16 cellular contexts compared by ENCODE assay signal in the genomic region with DNA sequence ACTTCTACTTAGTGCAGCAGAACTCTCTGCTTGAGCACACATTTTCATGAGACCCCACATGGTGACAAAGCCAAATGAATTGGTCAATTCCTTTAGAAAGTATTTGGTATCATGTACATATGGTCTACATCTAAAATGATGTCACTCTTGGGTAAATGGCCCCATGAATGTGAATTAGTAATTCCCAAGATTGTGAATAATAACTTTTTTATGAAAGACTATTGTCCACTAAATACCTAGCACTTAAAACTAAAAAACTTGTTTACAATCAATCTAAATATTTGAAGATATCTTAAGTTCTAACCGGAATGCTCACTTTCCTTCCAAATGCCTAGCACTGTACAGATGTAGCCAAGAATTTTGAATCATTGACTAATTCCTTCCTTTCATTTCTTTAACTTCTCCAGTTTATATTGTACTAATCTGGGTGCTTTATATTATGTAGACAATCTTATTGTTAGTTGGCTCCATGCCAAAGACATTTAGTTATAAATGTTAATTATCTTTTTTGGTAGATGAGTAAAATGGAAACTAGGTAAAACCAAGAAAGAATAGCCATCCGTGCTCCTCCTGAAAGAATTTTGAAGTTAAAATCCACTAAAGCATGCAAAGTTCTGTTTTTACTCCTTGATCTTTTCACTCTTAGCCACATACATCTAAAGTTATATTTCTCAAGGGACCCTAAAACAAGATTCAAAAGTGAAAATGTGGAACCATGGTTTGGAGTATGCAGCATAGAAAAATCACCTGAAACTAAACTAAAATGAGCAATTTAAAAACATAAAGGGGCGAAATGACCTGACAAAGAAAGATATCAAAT.
A peak's percentile ranks its signal among the peaks of the same experiment; 100 is the strongest.
DNase-seq lines count a peak whose midpoint lies in the region; ATAC-seq and FAIRE-seq lines count a peak whose summit lies in the region.
"Had no signal": no experiment of that assay in that cellular context is flagged by ENCODE, and none has a peak within 500 bp of the region (broad histone marks: within the 10 kb centered on the region; RNA-seq: fewer than 3 reads in every experiment).

No MANE protein-coding gene starts in this region.

- no peaks in the 10 kb centered on the region for H3K4me1 Mint-ChIP-seq in T-helper 2 cell treated with Interferon-gamma antibody and Interleukin-4, amounts not matched to agents 5 μg/mL and 100 μg/mL, for 36 hours (ENCODE audit: low read depth)

- H3K27ac ChIP-seq in small intestine (ENCODE audit: low read depth in 1 of 2, low read length in 1 of 2): no peak overlapping the region
- H3K27ac ChIP-seq: C4-2B had no signal

- H3K4me3 Mint-ChIP-seq in T-helper 2 cell treated with Interferon-gamma antibody and Interleukin-4, amounts not matched to agents 5 μg/mL and 100 μg/mL, for 36 hours: no peak overlapping the region
- H3K4me3 Mint-ChIP-seq: activated T-helper 1 cell treated with anti-CD3 and anti-CD28 coated beads, Interleukin-12 subunit alpha, Interleukin-12 subunit beta, Interleukin-2, Interleukin-4 antibody, amounts not matched to agents 30 ng/mL and 10 ng/mL and 1 ng/mL, durations not matched to agents 14 hours and 24 hours and 36 hours; naive thymus-derived CD8-positive, alpha-beta T cell had no signal

- ATAC-seq in GM18861 (IDR thresholded peaks at IDR 0.05; ENCODE audit: unreplicated experiment) (peak; percentile 55), HG02852 (IDR thresholded peaks at IDR 0.05; ENCODE audit: unreplicated experiment) (peak; percentile 65)
- no peak for ATAC-seq in activated CD4-positive, CD25-positive, alpha-beta regulatory T cell treated with anti-CD3 and anti-CD28 coated beads, Interleukin-2, amount 50 U/mL, for 24 hours
- ATAC-seq: naive thymus-derived CD8-positive, alpha-beta T cell had no signal

- H3K9me3 Mint-ChIP-seq in T-helper 2 cell treated with Interferon-gamma antibody and Interleukin-4, amounts not matched to agents 5 μg/mL and 100 μg/mL, for 36 hours: no peaks in the 10 kb centered on the region
- H3K9me3 Mint-ChIP-seq: activated T-helper 1 cell treated with anti-CD3 and anti-CD28 coated beads, Interleukin-12 subunit alpha, Interleukin-12 subunit beta, Interleukin-2, Interleukin-4 antibody, amounts not matched to agents 30 ng/mL and 10 ng/mL and 1 ng/mL, durations not matched to agents 14 hours and 24 hours and 36 hours had no signal

- H3K36me3 Mint-ChIP-seq in T-helper 2 cell treated with Interferon-gamma antibody and Interleukin-4, amounts not matched to agents 5 μg/mL and 100 μg/mL, for 36 hours (ENCODE audit: low read depth): no peaks in the 10 kb centered on the region
- H3K36me3 Mint-ChIP-seq: naive thymus-derived CD8-positive, alpha-beta T cell had no signal

- no peak overlapping the region for H3K4me3 ChIP-seq in small intestine (ENCODE audit: low read depth in 1 of 2, low read length in 2 of 2)
- H3K4me3 ChIP-seq: vagina had no signal

- FAIRE-seq in small intestine (lab: Jason Lieb, UNC): peak; percentile 72

- H3K27me3 Mint-ChIP-seq in T-helper 2 cell treated with Interferon-gamma antibody and Interleukin-4, amounts not matched to agents 5 μg/mL and 100 μg/mL, for 36 hours (ENCODE audit: low read depth): peaks cover 4% of the 10 kb centered on the region

- no peaks in the 10 kb centered on the region for H3K9me3 ChIP-seq in small intestine (ENCODE audit: control insufficient read depth, low read depth)
- H3K9me3 ChIP-seq: vagina had no signal

- H3K27me3 ChIP-seq in small intestine (ENCODE audit: control insufficient read depth in 2 of 2, insufficient read depth in 2 of 2, low read length in 2 of 2): no peaks in the 10 kb centered on the region
- H3K27me3 ChIP-seq: vagina had no signal

- WGBS in small intestine, 3 donors: 60 to 74% (median 71%) methylated on average over 3 of the region's 3 CpGs

- H3K4me1 ChIP-seq in small intestine (ENCODE audit: control insufficient read depth in 2 of 2, insufficient read depth in 1 of 2, low read depth in 1 of 2, low read length in 1 of 2): peaks cover 0 to 2% of the 10 kb centered on the region in 2 donors

- peak; percentile 47 for DNase-seq in amniotic epithelial cell (ENCODE audit: low read depth)
- no peak for DNase-seq in small intestine
- no peak for DNase-seq in SIG-M5 (lab: John Stamatoyannopoulos, UW)
- no peak for DNase-seq in activated T-cell treated with anti-CD3 and anti-CD28 coated beads, Interleukin-2, amount 50 U/mL, for 48 hours
- DNase-seq in T-helper 2 cell treated with Interferon-gamma antibody and Interleukin-4, amounts not matched to agents 5 μg/mL and 100 μg/mL, for 36 hours (ENCODE audit: low spot score): no peak
- DNase-seq: amygdala; cortex of kidney; naive thymus-derived CD8-positive, alpha-beta T cell; NCI-H187 treated with DMSO at 0.1 percent for 48 hours; stimulated activated CD4-positive, alpha-beta T cell treated with anti-CD3 and anti-CD28 coated beads, Interleukin-4, amount 100 ng/mL, for 1 hour had no signal

- no peaks in the 10 kb centered on the region for H3K36me3 ChIP-seq in small intestine (ENCODE audit: control insufficient read depth in 2 of 2, insufficient read depth in 2 of 2, low read length in 2 of 2)
- H3K36me3 ChIP-seq: vagina had no signal

- no peak overlapping the region for H3K27ac Mint-ChIP-seq in T-helper 2 cell treated with Interferon-gamma antibody and Interleukin-4, amounts not matched to agents 5 μg/mL and 100 μg/mL, for 36 hours
- H3K27ac Mint-ChIP-seq: activated T-helper 1 cell treated with anti-CD3 and anti-CD28 coated beads, Interleukin-12 subunit alpha, Interleukin-12 subunit beta, Interleukin-2, Interleukin-4 antibody, amounts not matched to agents 30 ng/mL and 10 ng/mL and 1 ng/mL, durations not matched to agents 14 hours and 24 hours and 36 hours had no signal

Comparison
In these comparisons a context has a peak if more than half of its experiments do, and no peak if none do; other contexts are left out.
1. ATAC-seq: peak in GM18861 (single experiment) and HG02852 (single experiment); none in activated CD4-positive, CD25-positive, alpha-beta regulatory T cell treated with anti-CD3 and anti-CD28 coated beads, Interleukin-2, amount 50 U/mL, for 24 hours (0 of 2).